Comparison of ENCODE assay signal across 11 cellular contexts in genomic region chr15:60372223-60372622, GRCh38. TPM values are rescaled to one million over a fixed set of nuclear protein-coding genes. Genes with fewer than 3 reads are reported as not detected.
DNase-seq lines count a peak whose midpoint lies in the region; ATAC-seq and TF ChIP-seq lines count a peak whose summit lies in the region.
"Had no signal": no experiment of that assay in that cellular context is flagged by ENCODE, and none has a peak within 500 bp of the region (broad histone marks: within the 10 kb centered on the region; RNA-seq: fewer than 3 reads in every experiment).

No MANE protein-coding gene starts in this region.

- no peak overlapping the region for H2BK15ac ChIP-seq in mesenchymal stem cell (ENCODE audit: low read depth, poor library complexity, severe bottlenecking)

- TF ChIP-seq CTCF in brain (conservative IDR thresholded peaks at IDR 0.05) (no peak), thoracic aorta (IDR thresholded peaks at IDR 0.05) (no peak)

- H3K9me3 ChIP-seq in mesenchymal stem cell (ENCODE audit: control insufficient read depth, low read length) (no peaks in the 10 kb centered on the region), thoracic aorta (no peaks in the 10 kb centered on the region)

- no peak overlapping the region for H3K4ac ChIP-seq in mesenchymal stem cell (ENCODE audit: low read depth in 1 of 2, low read length in 2 of 2)

- no peak overlapping the region for H3K23ac ChIP-seq in mesenchymal stem cell (ENCODE audit: low read length in 2 of 2)

- H3K4me1 Mint-ChIP-seq in brain = peaks cover 74% of the 10 kb centered on the region

- H2BK5ac ChIP-seq in mesenchymal stem cell (ENCODE audit: low read depth, low read length, poor library complexity, severe bottlenecking) = no peak overlapping the region

- H3K27me3 ChIP-seq in mesenchymal stem cell (ENCODE audit: control insufficient read depth in 1 of 2, insufficient read depth in 1 of 2, low read length in 2 of 2) (no peaks in the 10 kb centered on the region), thoracic aorta (replicated peaks; ENCODE audit: insufficient read depth) (no peaks in the 10 kb centered on the region)

- H3K27ac ChIP-seq in mesenchymal stem cell (ENCODE audit: low read length, poor library complexity, severe bottlenecking) (peak overlapping the region; percentile 98), thoracic aorta (peak overlapping the region; percentile 91 to 92)

- peak overlapping the region; percentile 85 for H3K9ac ChIP-seq in mesenchymal stem cell (ENCODE audit: low read length)

- H4K8ac ChIP-seq in mesenchymal stem cell (ENCODE audit: low read length) = no peak overlapping the region

- H3K9me3 Mint-ChIP-seq in brain = no peaks in the 10 kb centered on the region

- H3K36me3 ChIP-seq in mesenchymal stem cell (ENCODE audit: control insufficient read depth in 1 of 2, insufficient read depth in 2 of 2, low read depth in 1 of 2, low read length in 2 of 2) = peaks cover 18 to 80% of the 10 kb centered on the region in 2 experiments
- peaks cover 7% of the 10 kb centered on the region for H3K36me3 ChIP-seq in thoracic aorta

- 91% methylated on average over 4 of the region's 4 CpGs for WGBS in mesenchymal stem cell

- H3K79me1 ChIP-seq in mesenchymal stem cell (replicated peaks; ENCODE audit: low read length, poor library complexity, severe bottlenecking) = no peaks in the 10 kb centered on the region

- peak overlapping the region; percentile 27 for H2AK5ac ChIP-seq in mesenchymal stem cell (ENCODE audit: low read length, severe bottlenecking)

- no peak overlapping the region for H2AFZ ChIP-seq in mesenchymal stem cell (ENCODE audit: low read depth, low read length)

- H3K18ac ChIP-seq in mesenchymal stem cell (ENCODE audit: low read depth in 1 of 2, low read length in 2 of 2) = peak overlapping the region; percentile 1 to 71

- no peak overlapping the region for H2BK120ac ChIP-seq in mesenchymal stem cell (ENCODE audit: low read depth, low read length)

- H3K4me1 ChIP-seq in mesenchymal stem cell (ENCODE audit: control insufficient read depth, insufficient read depth, low read depth, low read length) (peaks cover 23% of the 10 kb centered on the region), thoracic aorta (ENCODE audit: control insufficient read depth in 1 of 2, low read depth in 2 of 2) (peaks cover 80 to 89% of the 10 kb centered on the region in 2 donors)

- peak overlapping the region; percentile 2 to 29 for H2BK12ac ChIP-seq in mesenchymal stem cell (ENCODE audit: low read length in 2 of 2)

- peak; percentile 29 for DNase-seq in NCI-H69 (lab: John Stamatoyannopoulos, UW)
- peak; percentile 26 for DNase-seq in mesenchymal stem cell
- no peak for DNase-seq in thoracic aorta (ENCODE audit: low spot score)
- no peak for DNase-seq in GM03348 (ENCODE audit: low spot score)
- no peak for DNase-seq in activated CD8-positive, alpha-beta memory T cell treated with anti-CD3 and anti-CD28 coated beads, Interleukin-2, amount 50 U/mL, for 48 hours
- DNase-seq in NCI-H2107 (lab: John Stamatoyannopoulos, UW) = no peak
- DNase-seq in activated CD8-positive, alpha-beta memory T cell treated with anti-CD3 and anti-CD28 coated beads for 24 hours = no peak
- DNase-seq: dermis blood vessel endothelial cell, NCI-H2171 had no signal

- H3K36me3 Mint-ChIP-seq in brain = peaks cover 21% of the 10 kb centered on the region

- H3K27me3 Mint-ChIP-seq in brain = peaks cover 8% of the 10 kb centered on the region
- H3K27me3 Mint-ChIP-seq: activated naive CD8-positive, alpha-beta T cell had no signal

- H3K27ac Mint-ChIP-seq in brain = peak overlapping the region in 3 of 5 experiments; percentile 66 to 99 (median 79)
- H3K27ac Mint-ChIP-seq: activated naive CD8-positive, alpha-beta T cell had no signal

- no peak overlapping the region for H3K14ac ChIP-seq in mesenchymal stem cell (ENCODE audit: low read length in 2 of 2)

- no peak for ATAC-seq in thoracic aorta (ENCODE audit: insufficient number of reproducible peaks, low FRiP score, low read depth)

- no peak overlapping the region for H4K91ac ChIP-seq in mesenchymal stem cell (ENCODE audit: low read length)

- H3K4me3 Mint-ChIP-seq in brain = no peak overlapping the region
- H3K4me3 Mint-ChIP-seq: activated naive CD8-positive, alpha-beta T cell had no signal

- no peak overlapping the region for H3K4me3 ChIP-seq in mesenchymal stem cell (ENCODE audit: insufficient read depth in 1 of 2, low read depth in 1 of 2, low read length in 2 of 2)
- no peak overlapping the region for H3K4me3 ChIP-seq in thoracic aorta

- no peak overlapping the region for H3K4me2 ChIP-seq in mesenchymal stem cell (ENCODE audit: low read length, poor library complexity, severe bottlenecking)

RNA-seq across cellular contexts. Expression of gene ANXA2, which starts 25.6 kb away (rescaled TPM):
- polyA plus RNA-seq in brain (ENCODE audit: insufficient read depth, low read depth, low replicate concordance) = 439 TPM
- polyA plus RNA-seq in mesenchymal stem cell (2013, experiment 1 of 2) = 2,051 TPM
- polyA plus RNA-seq in mesenchymal stem cell (2013, experiment 2 of 2) = 2,053 TPM
- 100 to 1,000 TPM; 752 to 812 TPM for total RNA-seq in thoracic aorta

Comparison
In these comparisons a context has a peak if more than half of its experiments do, and no peak if none do; other contexts are left out.
1. DNase-seq: peak in NCI-H69 (single experiment) and mesenchymal stem cell (single experiment); none in thoracic aorta (single experiment), GM03348 (single experiment), activated CD8-positive, alpha-beta memory T cell treated with anti-CD3 and anti-CD28 coated beads, Interleukin-2, amount 50 U/mL, for 48 hours (single experiment), NCI-H2107 (single experiment) and activated CD8-positive, alpha-beta memory T cell treated with anti-CD3 and anti-CD28 coated beads for 24 hours (single experiment).